ENCODE assay signal across 12 cellular contexts in genomic region chr11:127017482-127017881, GRCh38.
A peak's percentile ranks its signal among the peaks of the same experiment; 100 is the strongest.
DNase-seq lines count a peak whose midpoint lies in the region; ATAC-seq and TF ChIP-seq lines count a peak whose summit lies in the region.
"Had no signal": no experiment of that assay in that cellular context is flagged by ENCODE, and none has a peak within 500 bp of the region (broad histone marks: within the 10 kb centered on the region; RNA-seq: fewer than 3 reads in every experiment).

No MANE protein-coding gene starts in this region.

- DNase-seq in NCI-H146 (lab: John Stamatoyannopoulos, UW) (peak; percentile 28), NCI-H146 treated with DMSO at 0.1 percent for 48 hours (lab: John Stamatoyannopoulos, UW; ENCODE audit: unreplicated experiment) (no peak), RKO (ENCODE audit: low spot score) (peak; percentile 90), fibroblast of pulmonary artery (ENCODE audit: low read depth) (peak; percentile 30), retina (peak; percentile 51), SIG-M5 (lab: John Stamatoyannopoulos, UW) (no peak)
- DNase-seq: 8988T; activated CD4-positive, CD25-positive, alpha-beta regulatory T cell treated with anti-CD3 and anti-CD28 coated beads, Interleukin-2, amount 50 U/mL, for 72 hours; NCI-H510A; ovary had no signal

- ATAC-seq in GM18861 (IDR thresholded peaks at IDR 0.05; ENCODE audit: unreplicated experiment): no peak
- ATAC-seq in HG03432 (IDR thresholded peaks at IDR 0.05; ENCODE audit: unreplicated experiment): no peak

- peak; percentile 22 for TF ChIP-seq CTCF in fibroblast of pulmonary artery (IDR thresholded peaks at IDR 0.05; ENCODE audit: low read length, missing control alignments)

- no peak overlapping the region for H3K4me3 ChIP-seq in fibroblast of pulmonary artery (replicated peaks; ENCODE audit: low read depth, low read length)
- H3K4me3 ChIP-seq: ovary had no signal

Comparison
In these comparisons a context has a peak if more than half of its experiments do, and no peak if none do; other contexts are left out.
1. DNase-seq: peak in NCI-H146 (single experiment), RKO (single experiment), fibroblast of pulmonary artery (single experiment) and retina (single experiment); none in NCI-H146 treated with DMSO at 0.1 percent for 48 hours (single experiment) and SIG-M5 (single experiment).